ENCODE assay signal across 12 cellular contexts in genomic region chr14:68692916-68693771, GRCh38.
DNase-seq lines count a peak whose midpoint lies in the region; ATAC-seq, FAIRE-seq and TF ChIP-seq lines count a peak whose summit lies in the region.
"Had no signal": no experiment of that assay in that cellular context is flagged by ENCODE, and none has a peak within 500 bp of the region (broad histone marks: within the 10 kb centered on the region; RNA-seq: fewer than 3 reads in every experiment).

No MANE protein-coding gene starts in this region.

- no peaks in the 10 kb centered on the region for H4K20me1 ChIP-seq in K562 (replicated peaks; ENCODE audit: control insufficient read depth, insufficient read depth, low read length)

- H3K4me1 ChIP-seq in K562 (replicated peaks in 1 of 2; ENCODE audit: control insufficient read depth in 2 of 2, insufficient read depth in 2 of 2, low read length in 2 of 2) (no peaks in the 10 kb centered on the region), skeletal muscle satellite cell (ENCODE audit: control insufficient read depth, insufficient read depth, low read length) (peaks cover 68% of the 10 kb centered on the region)

- no peaks in the 10 kb centered on the region for H3K9me3 ChIP-seq in K562 (replicated peaks; ENCODE audit: control insufficient read depth, insufficient read depth, low read depth, low read length)
- no peaks in the 10 kb centered on the region for H3K9me3 ChIP-seq in skeletal muscle satellite cell (replicated peaks; ENCODE audit: low read length)

- CTCF ChIA-PET in K562 (lab: Yijun Ruan, JAX; ENCODE audit: low intra/inter-chr PET ratio) = no interaction called here

- peaks cover 0 to 14% of the 10 kb centered on the region in 2 experiments; a peak in 1 of 5 replicates for H3K27me3 ChIP-seq in K562 (ENCODE audit: control insufficient read depth in 2 of 2, insufficient read depth in 2 of 2, low read length in 2 of 2)
- H3K27me3 ChIP-seq in skeletal muscle satellite cell (ENCODE audit: control insufficient read depth, insufficient read depth, low read length) = no peaks in the 10 kb centered on the region

- POLR2A ChIA-PET in K562 (lab: Yijun Ruan, JAX) = interaction anchor here (0.7 to 1.5 kb wide), 4 partner anchors 12 to 134 kb away, joined by 3 read pairs; no protein-coding TSS in a partner anchor

- no peak for FAIRE-seq in K562 (lab: Jason Lieb, UNC)
- FAIRE-seq: kidney had no signal

- H3K27ac ChIP-seq in K562 (ENCODE audit: extremely low read depth, low read depth, low read length) = no peak overlapping the region
- H3K27ac ChIP-seq: dorsolateral prefrontal cortex had no signal

- H3K4me3 ChIP-seq in K562 = no peak overlapping the region
- H3K4me3 ChIP-seq in skeletal muscle satellite cell (ENCODE audit: low read length) = no peak overlapping the region
- H3K4me3 ChIP-seq: dorsolateral prefrontal cortex had no signal

- no peaks in the 10 kb centered on the region for H3K9me1 ChIP-seq in K562 (ENCODE audit: control insufficient read depth, insufficient read depth, low read length)

- H3K4me2 ChIP-seq in K562 (ENCODE audit: insufficient read depth, low read length) (no peak overlapping the region), skeletal muscle satellite cell (ENCODE audit: low read length) (peak overlapping the region; percentile 48)

- BruUV-seq in K562 (replicated peaks; lab: Mats Ljungman, UMichigan) = no TSS peak

- DNase-seq in GM04503 (ENCODE audit: low read depth) (peak; percentile 91), K562 (ENCODE audit: extremely low read depth in 1 of 4, low spot score in 3 of 4) (no peak), left cardiac atrium (no peak), posterior cingulate gyrus (no peak), epidermal melanocyte (ENCODE audit: insufficient read length, low spot score) (no peak)
- DNase-seq: DMS79, dorsolateral prefrontal cortex, kidney, NCI-H1092 had no signal

- no peak for TF ChIP-seq CTCF in K562 (IDR thresholded peaks at IDR 0.05 in 2 of 3, conservative IDR thresholded peaks at IDR 0.05 in 1 of 3; ENCODE audit: insufficient read depth in 2 of 3, low read depth in 1 of 3, low read length in 3 of 3)

- no peak for TF ChIP-seq RAD21 in K562 (CRISPR knock-in tag; conservative IDR thresholded peaks at IDR 0.05 in 1 of 2, IDR thresholded peaks at IDR 0.05 in 1 of 2)

- TF ChIP-seq EP300 in K562 (IDR thresholded peaks at IDR 0.05; ENCODE audit: low read length) = no peak

- no peaks in the 10 kb centered on the region for H3K79me2 ChIP-seq in K562 (ENCODE audit: control insufficient read depth, insufficient read depth, low read length)

- intact Hi-C loops in K562 (cut with micrococcal nuclease) = no loop called here
- intact Hi-C loops in left cardiac atrium (cut with DNase I) = no loop called here
- intact Hi-C loops in posterior cingulate gyrus (cut with DNase I) = no loop called here

- in situ Hi-C loops in K562 (cut with MboI) = no loop called here

- H3K9ac ChIP-seq in K562 (ENCODE audit: insufficient read depth in 1 of 2, low read depth in 2 of 2, low read length in 2 of 2) = no peak overlapping the region
- peak overlapping the region; percentile 82 for H3K9ac ChIP-seq in skeletal muscle satellite cell (ENCODE audit: low read depth, low read length)

- no peak for TF ChIP-seq POLR2A in K562 (conservative IDR thresholded peaks at IDR 0.05)

- no peak overlapping the region for H2AFZ ChIP-seq in K562 (ENCODE audit: low read depth, low read length)

- no peaks in the 10 kb centered on the region for H3K36me3 ChIP-seq in K562 (ENCODE audit: control insufficient read depth, insufficient read depth, low read length)
- no peaks in the 10 kb centered on the region for H3K36me3 ChIP-seq in skeletal muscle satellite cell (ENCODE audit: insufficient read depth, low read length)

- ATAC-seq in K562 = no peak
- peak; percentile 21 to 24 for ATAC-seq in left cardiac atrium
- ATAC-seq in GM19452 (IDR thresholded peaks at IDR 0.05; ENCODE audit: unreplicated experiment) = no peak
- no peak for ATAC-seq in GM21515 (IDR thresholded peaks at IDR 0.05; ENCODE audit: unreplicated experiment)

- 27% methylated on average over 14 of the region's 14 CpGs for WGBS in K562 (ENCODE audit: insufficient coverage, low coverage, missing lambda C conversion rate)

TF ChIP-seq in K562, 482 proteins besides CTCF, POLR2A, EP300 and RAD21:
- TF ChIP-seq, protein P1, sequence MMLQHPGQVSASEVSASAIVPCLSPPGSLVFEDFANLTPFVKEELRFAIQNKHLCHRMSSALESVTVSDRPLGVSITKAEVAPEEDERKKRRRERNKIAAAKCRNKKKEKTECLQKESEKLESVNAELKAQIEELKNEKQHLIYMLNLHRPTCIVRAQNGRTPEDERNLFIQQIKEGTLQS (IDR thresholded peaks at IDR 0.05) = peak; percentile 29; the same call in 1 of the 2 replicates
- TF ChIP-seq, protein P1 (CRISPR knock-in tag; conservative IDR thresholded peaks at IDR 0.05) = no peak
- TF ChIP-seq CEBPG (CRISPR knock-in tag; IDR thresholded peaks at IDR 0.05) (no peak), CEBPG (tag; conservative IDR thresholded peaks at IDR 0.05 in 1 of 2, IDR thresholded peaks at IDR 0.05 in 1 of 2) (peak; percentile 62 to 65; a peak in 3 of 4 replicates), ZBTB7A (IDR thresholded peaks at IDR 0.05; ENCODE audit: borderline replicate concordance, control insufficient read depth, low read depth, low read length) (no peak)
TF ChIP-seq in K562: peak in this region for 2.

Comparison
In these comparisons a context has a peak if more than half of its experiments do, and no peak if none do; other contexts are left out.
1. ATAC-seq: peak in left cardiac atrium (2 of 2); none in K562 (single experiment), GM19452 (single experiment) and GM21515 (single experiment).